25 cellular contexts compared by ENCODE assay signal in the genomic region with DNA sequence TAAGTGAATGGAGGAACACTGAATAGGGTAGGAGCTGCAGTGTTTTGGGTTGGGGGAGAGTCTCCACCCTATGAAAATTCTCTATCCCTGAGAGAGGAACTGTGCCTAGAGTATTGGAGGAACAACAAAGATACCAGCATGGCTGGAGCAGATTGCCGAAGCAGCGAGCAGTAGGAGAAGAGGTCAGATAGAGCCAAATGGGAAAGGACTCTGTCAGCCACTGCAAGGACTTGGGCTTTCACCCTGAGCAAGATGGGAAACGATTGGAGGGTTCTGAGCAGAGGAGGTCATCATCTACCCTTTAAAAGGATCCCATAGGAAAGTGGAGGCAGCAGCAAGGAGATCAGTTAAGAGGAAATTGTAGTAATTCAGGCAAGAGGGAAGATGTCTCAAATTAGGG. TPM values are rescaled to one million over a fixed set of nuclear protein-coding genes. Genes with fewer than 3 reads are reported as not detected.
DNase-seq lines count a peak whose midpoint lies in the region; ATAC-seq, FAIRE-seq and TF ChIP-seq lines count a peak whose summit lies in the region.
"Had no signal": no experiment of that assay in that cellular context is flagged by ENCODE, and none has a peak within 500 bp of the region (broad histone marks: within the 10 kb centered on the region; RNA-seq: fewer than 3 reads in every experiment).

No MANE protein-coding gene starts in this region.

- TF ChIP-seq CTCF in GM23338 (conservative IDR thresholded peaks at IDR 0.05; ENCODE audit: low read depth in 2 of 2) = no peak
- TF ChIP-seq CTCF in WTC11 (IDR thresholded peaks at IDR 0.05) = no peak
- no peak for TF ChIP-seq CTCF in H1 (IDR thresholded peaks at IDR 0.05; ENCODE audit: control extremely low read depth in 1 of 3, insufficient read depth in 1 of 3, low read depth in 1 of 3, low read length in 3 of 3)
- TF ChIP-seq CTCF in activated CD8-positive, alpha-beta T cell treated with anti-CD3 and anti-CD28 coated beads for 36 hours (IDR thresholded peaks at IDR 0.05) = no peak
- TF ChIP-seq CTCF in Caco-2 (IDR thresholded peaks at IDR 0.05; ENCODE audit: insufficient read depth in 1 of 2, low read depth in 1 of 2, low read length in 1 of 2, severe bottlenecking in 1 of 2, unreplicated experiment in 1 of 2) = no peak
- no peak for TF ChIP-seq CTCF in HFFc6 (IDR thresholded peaks at IDR 0.05)
- no peak for TF ChIP-seq CTCF in omental fat pad (IDR thresholded peaks at IDR 0.05)

- CTCF ChIA-PET in WTC11 (lab: Charles Lee) = no interaction called here
- CTCF ChIA-PET in H1 (lab: Charles Lee; ENCODE audit: partially characterized antibody) = interaction anchor here (0.6 to 1.4 kb wide), 2 partner anchors 93 to 103 kb away, joined by 3 to 4 read pairs; no protein-coding TSS in a partner anchor
- CTCF ChIA-PET in activated CD8-positive, alpha-beta T cell treated with anti-CD3 and anti-CD28 coated beads for 36 hours (lab: Charles Lee) = interaction anchor here (1.2 kb wide), 1 partner anchor 94 kb away, joined by 3 read pairs; no protein-coding TSS in a partner anchor
- CTCF ChIA-PET in Caco-2 (lab: Charles Lee) = no interaction called here

- TF ChIP-seq POLR2A in H1 (IDR thresholded peaks at IDR 0.05; ENCODE audit: control extremely low read depth in 1 of 2, low read depth in 2 of 2, low read length in 2 of 2) = no peak

- no peak overlapping the region for H4K91ac ChIP-seq in H1 (replicated peaks; ENCODE audit: insufficient read length, low read length)

- intact Hi-C loops in activated CD8-positive, alpha-beta T cell treated with anti-CD3 and anti-CD28 coated beads for 36 hours (cut with micrococcal nuclease) = no loop called here
- intact Hi-C loops in Caco-2 (cut with micrococcal nuclease; ENCODE audit: unreplicated experiment) = no loop called here

- no peak overlapping the region for H2BK120ac ChIP-seq in H1 (replicated peaks; ENCODE audit: low read depth, low read length)

- TF ChIP-seq EP300 in H1 (IDR thresholded peaks at IDR 0.05; ENCODE audit: borderline replicate concordance in 1 of 2, low read depth in 2 of 2, low read length in 2 of 2) = no peak

- H4K5ac ChIP-seq in H1 (ENCODE audit: insufficient read length, low read depth, low read length) = no peak overlapping the region

- H3K4ac ChIP-seq in H1 (replicated peaks; ENCODE audit: insufficient read length, low read depth, low read length) = no peak overlapping the region

- H3K23ac ChIP-seq in H1 (ENCODE audit: insufficient read length) = no peak overlapping the region

- H3K4me3 ChIP-seq in GM23338 (no peak overlapping the region), H1 (ENCODE audit: extremely low read depth in 1 of 4, insufficient read depth in 2 of 4, low read depth in 3 of 4, low read length in 4 of 4) (no peak overlapping the region), Caco-2 (ENCODE audit: low read depth, low read length) (no peak overlapping the region)
- H3K4me3 ChIP-seq: BLaER1, GM12878 had no signal

- no peak overlapping the region for H3K14ac ChIP-seq in H1 (ENCODE audit: insufficient read length)

- no peak overlapping the region for H2AK5ac ChIP-seq in H1 (ENCODE audit: low read depth, low read length)

- BruUV-seq in Caco-2 (replicated peaks; lab: Mats Ljungman, UMichigan) = no TSS peak

- WGBS in H1 (ENCODE audit: extremely low coverage in 1 of 2, insufficient coverage in 1 of 2, insufficient read length in 1 of 2, insufficient replicate concordance in 2 of 2, low coverage in 1 of 2, low lambda C conversion rate in 2 of 2, missing lambda C conversion rate in 1 of 2), 2 experiments = 88% methylated on average over 3 of the region's 3 CpGs; no CpG with 5 or more reads in 1 of the 2 experiments

- H3K56ac ChIP-seq in H1 (replicated peaks; ENCODE audit: insufficient read length, low read depth, low read length) = no peak overlapping the region

- no peak overlapping the region for H3K18ac ChIP-seq in H1 (ENCODE audit: extremely low read depth, low read length)

- no peak overlapping the region for H2BK15ac ChIP-seq in H1 (ENCODE audit: low read length)

- H4K8ac ChIP-seq in H1 (ENCODE audit: extremely low read depth, insufficient read depth, low read length) = no peak overlapping the region

- no peak overlapping the region for H2BK5ac ChIP-seq in H1 (ENCODE audit: low read depth, low read length)

- no peak for TF ChIP-seq RAD21 in H1 (IDR thresholded peaks at IDR 0.05 in 1 of 2, conservative IDR thresholded peaks at IDR 0.05 in 1 of 2; ENCODE audit: low read depth in 2 of 2, low read length in 2 of 2)

- no peak for FAIRE-seq in H1 (lab: Jason Lieb, UNC)
- FAIRE-seq: A204.1, D721Med, GM12878, GM18507 had no signal

- peaks cover 5% of the 10 kb centered on the region for H3K27me3 Mint-ChIP-seq in GM23338 (ENCODE audit: insufficient read depth, low read depth, poor library complexity)
- no peaks in the 10 kb centered on the region for H3K27me3 Mint-ChIP-seq in WTC11 (ENCODE audit: low read depth)
- H3K27me3 Mint-ChIP-seq in activated CD8-positive, alpha-beta T cell treated with anti-CD3 and anti-CD28 coated beads for 36 hours = peaks cover 17% of the 10 kb centered on the region
- H3K27me3 Mint-ChIP-seq in Caco-2 (ENCODE audit: insufficient read depth, unreplicated experiment) = no peaks in the 10 kb centered on the region
- H3K27me3 Mint-ChIP-seq in HFFc6 (ENCODE audit: insufficient read depth) = peaks cover 11% of the 10 kb centered on the region

- H3K36me3 Mint-ChIP-seq in GM23338 (ENCODE audit: low read depth) (no peaks in the 10 kb centered on the region; the same call in 2 of the 3 replicates), WTC11 (no peaks in the 10 kb centered on the region), Caco-2 (ENCODE audit: insufficient read depth, unreplicated experiment) (peaks cover 5% of the 10 kb centered on the region), HFFc6 (ENCODE audit: low read depth) (no peaks in the 10 kb centered on the region)
- no peaks in the 10 kb centered on the region for H3K36me3 Mint-ChIP-seq in activated CD8-positive, alpha-beta T cell treated with anti-CD3 and anti-CD28 coated beads for 36 hours (ENCODE audit: low read depth)
- H3K36me3 Mint-ChIP-seq: CD4-positive, CD25-positive, alpha-beta regulatory T cell had no signal

- no peaks in the 10 kb centered on the region for H3K9me2 ChIP-seq in GM23338 (ENCODE audit: insufficient read depth)

- H3K4me1 Mint-ChIP-seq in GM23338 = peaks cover 25% of the 10 kb centered on the region
- H3K4me1 Mint-ChIP-seq in WTC11 = peaks cover 24% of the 10 kb centered on the region
- no peaks in the 10 kb centered on the region for H3K4me1 Mint-ChIP-seq in activated CD8-positive, alpha-beta T cell treated with anti-CD3 and anti-CD28 coated beads for 36 hours (ENCODE audit: low read depth)
- H3K4me1 Mint-ChIP-seq in Caco-2 (ENCODE audit: low read depth, unreplicated experiment) = peaks cover 14% of the 10 kb centered on the region
- no peaks in the 10 kb centered on the region for H3K4me1 Mint-ChIP-seq in HFFc6 (ENCODE audit: low read depth)

- H3K4me2 ChIP-seq in GM23338 (no peak overlapping the region), H1 (ENCODE audit: insufficient read depth in 1 of 2, low read depth in 2 of 2, low read length in 2 of 2) (no peak overlapping the region)
- H3K4me2 ChIP-seq: BLaER1 had no signal

- H3K9me3 Mint-ChIP-seq in GM23338 (no peaks in the 10 kb centered on the region; the same call in 2 of the 3 replicates), WTC11 (no peaks in the 10 kb centered on the region; the same call in 1 of the 2 replicates), Caco-2 (ENCODE audit: unreplicated experiment) (no peaks in the 10 kb centered on the region), HFFc6 (no peaks in the 10 kb centered on the region)
- H3K9me3 Mint-ChIP-seq in activated CD8-positive, alpha-beta T cell treated with anti-CD3 and anti-CD28 coated beads for 36 hours = no peaks in the 10 kb centered on the region
- H3K9me3 Mint-ChIP-seq: CD4-positive, CD25-positive, alpha-beta regulatory T cell; CD8-positive, alpha-beta T cell had no signal

- no peaks in the 10 kb centered on the region for H3K36me3 ChIP-seq in GM23338 (ENCODE audit: insufficient read depth)
- no peaks in the 10 kb centered on the region for H3K36me3 ChIP-seq in H1 (ENCODE audit: control insufficient read depth in 2 of 4, insufficient read depth in 4 of 4, low read length in 3 of 4)
- no peaks in the 10 kb centered on the region for H3K36me3 ChIP-seq in Caco-2 (ENCODE audit: control insufficient read depth, insufficient read depth, low read length)
- H3K36me3 ChIP-seq: BLaER1 had no signal

- H3K23me2 ChIP-seq in H1 (ENCODE audit: low read depth, low read length) = peaks cover 6% of the 10 kb centered on the region; the same call in 1 of the 2 replicates

- no peaks in the 10 kb centered on the region for H3F3A ChIP-seq in GM23338 (replicated peaks; ENCODE audit: low read depth)

- H3K4me1 ChIP-seq in GM23338 (ENCODE audit: insufficient read depth) (peaks cover 29% of the 10 kb centered on the region), H1 (replicated peaks in 1 of 4; ENCODE audit: control insufficient read depth in 3 of 4, insufficient read depth in 4 of 4, low read length in 3 of 4) (peaks cover 0 to 5% (median 2%) of the 10 kb centered on the region in 4 experiments; a peak in 2 of 7 replicates), Caco-2 (peaks cover 17% of the 10 kb centered on the region)
- H3K4me1 ChIP-seq: BLaER1 had no signal

- POLR2A ChIA-PET in WTC11 (lab: Charles Lee) = no interaction called here
- POLR2A ChIA-PET in H1 (lab: Charles Lee; ENCODE audit: partially characterized antibody) = no interaction called here
- POLR2A ChIA-PET in activated CD8-positive, alpha-beta T cell treated with anti-CD3 and anti-CD28 coated beads for 36 hours (lab: Charles Lee) = no interaction called here
- POLR2A ChIA-PET in Caco-2 (lab: Charles Lee) = no interaction called here

- H3K4me3 Mint-ChIP-seq in GM23338 (no peak overlapping the region), WTC11 (no peak overlapping the region), Caco-2 (ENCODE audit: unreplicated experiment) (no peak overlapping the region), HFFc6 (no peak overlapping the region)
- H3K4me3 Mint-ChIP-seq in activated CD8-positive, alpha-beta T cell treated with anti-CD3 and anti-CD28 coated beads for 36 hours = no peak overlapping the region
- H3K4me3 Mint-ChIP-seq: B cell; CD4-positive, CD25-positive, alpha-beta regulatory T cell; CD8-positive, alpha-beta T cell had no signal

- H4K20me1 ChIP-seq in GM23338 (replicated peaks; ENCODE audit: insufficient read depth) = no peaks in the 10 kb centered on the region
- H4K20me1 ChIP-seq in H1 (replicated peaks in 1 of 2; ENCODE audit: control insufficient read depth in 1 of 2, insufficient read depth in 2 of 2, low read length in 2 of 2) = no peaks in the 10 kb centered on the region
- H4K20me1 ChIP-seq: BLaER1 had no signal

- H2BK12ac ChIP-seq in H1 (ENCODE audit: low read depth, low read length) = no peak overlapping the region

- peak overlapping the region; percentile 81 for H2AFZ ChIP-seq in GM23338
- H2AFZ ChIP-seq in H1 (ENCODE audit: low read length) = peak overlapping the region; percentile 81

- H3K79me1 ChIP-seq in H1 (ENCODE audit: low read depth, low read length) = peaks cover 4% of the 10 kb centered on the region

- H2BK20ac ChIP-seq in H1 (ENCODE audit: low read length) = no peak overlapping the region

- DNase-seq in GM23338 (ENCODE audit: low spot score) (peak; percentile 16), OCI-M1 (lab: John Stamatoyannopoulos, UW) (peak; percentile 14), WTC11 (ENCODE audit: low spot score) (no peak), H1 (ENCODE audit: low read depth in 1 of 2, low spot score in 2 of 2) (no peak), Caco-2 (no peak), HFFc6 (no peak), omental fat pad (ENCODE audit: low spot score) (no peak)
- DNase-seq in activated CD8-positive, alpha-beta T cell treated with anti-CD3 and anti-CD28 coated beads for 36 hours = no peak
- DNase-seq: CD4-positive, CD25-positive, alpha-beta regulatory T cell; CD8-positive, alpha-beta T cell; DMS 273 treated with DMSO at 0.1 percent for 48 hours; DMS79; EL; GDM1; GOT3; H7 had no signal

- no peak overlapping the region for H3K9ac ChIP-seq in H1 (replicated peaks in 1 of 4; ENCODE audit: extremely low read depth in 1 of 4, low read depth in 3 of 4, low read length in 3 of 4)
- H3K9ac ChIP-seq: BLaER1 had no signal

- ATAC-seq in GM23338 = no peak
- no peak for ATAC-seq in WTC11
- no peak for ATAC-seq in activated CD8-positive, alpha-beta T cell treated with anti-CD3 and anti-CD28 coated beads for 36 hours
- no peak for ATAC-seq in omental fat pad (ENCODE audit: low FRiP score)
- ATAC-seq: CD8-positive, alpha-beta T cell; GM12878; HCT116 had no signal

- no peak overlapping the region for H3K27ac ChIP-seq in GM23338 (ENCODE audit: low read depth)
- no peak overlapping the region for H3K27ac ChIP-seq in H1 (ENCODE audit: low read depth, low read length)
- H3K27ac ChIP-seq: 22Rv1, BLaER1, C4-2B had no signal

- H3K27me3 ChIP-seq in GM23338 (ENCODE audit: insufficient read depth) = no peaks in the 10 kb centered on the region
- H3K27me3 ChIP-seq in H1 (replicated peaks in 1 of 4; ENCODE audit: control insufficient read depth in 3 of 4, extremely low read depth in 1 of 4, insufficient read depth in 3 of 4, low read length in 3 of 4) = no peaks in the 10 kb centered on the region
- H3K27me3 ChIP-seq in Caco-2 (replicated peaks; ENCODE audit: control insufficient read depth, insufficient read depth, low read length) = no peaks in the 10 kb centered on the region
- H3K27me3 ChIP-seq: BLaER1 had no signal

- peak overlapping the region; percentile 36 for H3K27ac Mint-ChIP-seq in GM23338
- H3K27ac Mint-ChIP-seq in WTC11 = peak overlapping the region; percentile 17; the same call in 1 of the 2 replicates
- no peak overlapping the region for H3K27ac Mint-ChIP-seq in activated CD8-positive, alpha-beta T cell treated with anti-CD3 and anti-CD28 coated beads for 36 hours
- no peak overlapping the region for H3K27ac Mint-ChIP-seq in Caco-2 (ENCODE audit: unreplicated experiment)
- no peak overlapping the region for H3K27ac Mint-ChIP-seq in HFFc6
- H3K27ac Mint-ChIP-seq: B cell; CD8-positive, alpha-beta T cell had no signal

- H3K79me2 ChIP-seq in GM23338 (replicated peaks; ENCODE audit: insufficient read depth) (peaks cover 4% of the 10 kb centered on the region), H1 (ENCODE audit: control insufficient read depth in 1 of 2, insufficient read depth in 2 of 2, low read length in 2 of 2) (peaks cover 0 to 3% of the 10 kb centered on the region in 2 experiments; a peak in 2 of 4 replicates)

- H3K9me3 ChIP-seq in H1 (ENCODE audit: insufficient read depth in 2 of 2, low read depth in 1 of 2, low read length in 1 of 2) (no peaks in the 10 kb centered on the region), Caco-2 (no peaks in the 10 kb centered on the region)
- H3K9me3 ChIP-seq: BLaER1 had no signal

RNA-seq across cellular contexts. Expression of gene LYSMD3, which starts 4.4 kb away (rescaled TPM):
- 19.1 and 19.6 TPM in 2 replicates for total RNA-seq in GM23338 (2014; rRNA removed; shearing (Covaris generic))
- polyA plus RNA-seq in GM23338 (2016; fragmentation: Nextera tagmentation; extraction: Ambion mirVana) (8.6 and 10.7 TPM in 2 replicates), H1 (2011; rRNA removed) (2.1 and 3.7 TPM in 2 replicates)
- total RNA-seq in WTC11 (2021) (13.4 to 15.8 TPM (median 14.8 TPM) in 3 replicates), Caco-2 (2022) (13.9 and 15.3 TPM in 2 replicates), omental fat pad (10 to 100 TPM; 13.9 to 19.9 (median 18.1) TPM)
- total RNA-seq in H1 (2021; fragmentation: NEBNext Ultra II Directional; extraction: Animal tissue kit (Norgen Biotek cat#: 25700)) = 14.9 TPM in 2 replicates
- polyA plus RNA-seq in H1 (2011; cell fraction: cytosol; rRNA removed) = 4.7 TPM
- polyA plus RNA-seq in H1 (2011; cell fraction: nucleus; rRNA removed) = 0.91 TPM
- 5.9 to 9.7 TPM (median 7.0 TPM) in 4 replicates for polyA plus RNA-seq in H1 (2012, experiment 1 of 2)
- polyA plus RNA-seq in H1 (2012, experiment 2 of 2) = 0.52 TPM
- 8.4 TPM for polyA plus RNA-seq in H1 (2013, experiment 1 of 2)
- 8.6 TPM for polyA plus RNA-seq in H1 (2013, experiment 2 of 2)
- 5.9 and 7.5 TPM in 2 replicates for polyA minus RNA-seq in H1 (2011; rRNA and poly(A)+ RNA removed)
- polyA minus RNA-seq in H1 (2011; cell fraction: cytosol; rRNA and poly(A)+ RNA removed) = 4.7 TPM
- 9.4 TPM for polyA minus RNA-seq in H1 (2011; cell fraction: nucleus; rRNA and poly(A)+ RNA removed)
- total RNA-seq in activated CD8-positive, alpha-beta T cell treated with anti-CD3 and anti-CD28 coated beads for 36 hours = 10 to 100 TPM; 14.2 to 14.7 TPM
- total RNA-seq in HFFc6 (2021; fragmentation: NEBNext Ultra II Directional; extraction: Animal tissue kit (Norgen Biotek cat#: 25700)) = 10 to 100 TPM; 28.5 to 34.8 (median 31.6) TPM

RNA-seq across cellular contexts. Expression of gene ADGRV1, which starts 24.8 kb away (rescaled TPM):
- total RNA-seq in GM23338 (2014; rRNA removed; shearing (Covaris generic)) = 139 and 149 TPM in 2 replicates
- polyA plus RNA-seq in GM23338 (2016; fragmentation: Nextera tagmentation; extraction: Ambion mirVana) (39.4 and 46.1 TPM in 2 replicates), H1 (2011; rRNA removed) (40.6 and 53.1 TPM in 2 replicates)
- total RNA-seq in WTC11 (2021) (69.5 to 74.5 TPM (median 69.8 TPM) in 3 replicates), Caco-2 (2022) (23.2 and 31.1 TPM in 2 replicates), omental fat pad (under 1 TPM in 3 of 4 donors, not detected in 1; 0.25 to 0.60 (median 0.56) TPM)
- total RNA-seq in H1 (2021; fragmentation: NEBNext Ultra II Directional; extraction: Animal tissue kit (Norgen Biotek cat#: 25700)) = 62.2 and 62.3 TPM in 2 replicates
- polyA plus RNA-seq in H1 (2011; cell fraction: cytosol; rRNA removed) = 46.6 TPM
- polyA plus RNA-seq in H1 (2011; cell fraction: nucleus; rRNA removed) = 64.4 TPM
- 28.8 to 39.8 TPM (median 33.5 TPM) in 4 replicates for polyA plus RNA-seq in H1 (2012, experiment 1 of 2)
- 6.7 TPM for polyA plus RNA-seq in H1 (2012, experiment 2 of 2)
- 28.5 TPM for polyA plus RNA-seq in H1 (2013, experiment 1 of 2)
- 24.9 TPM for polyA plus RNA-seq in H1 (2013, experiment 2 of 2)
- polyA minus RNA-seq in H1 (2011; rRNA and poly(A)+ RNA removed) = 289 and 337 TPM in 2 replicates
- 73.0 TPM for polyA minus RNA-seq in H1 (2011; cell fraction: cytosol; rRNA and poly(A)+ RNA removed)
- 934 TPM for polyA minus RNA-seq in H1 (2011; cell fraction: nucleus; rRNA and poly(A)+ RNA removed)
- total RNA-seq in activated CD8-positive, alpha-beta T cell treated with anti-CD3 and anti-CD28 coated beads for 36 hours = under 1 TPM in 1 of 2 experiments, not detected in 1; 0.18 TPM
- total RNA-seq in HFFc6 (2021; fragmentation: NEBNext Ultra II Directional; extraction: Animal tissue kit (Norgen Biotek cat#: 25700)) = not detected
- total RNA-seq: B cell had no signal

RNA-seq across cellular contexts. Expression of gene POLR3G, which starts 59.1 kb away (rescaled TPM):
- 130 and 147 TPM in 2 replicates for total RNA-seq in GM23338 (2014; rRNA removed; shearing (Covaris generic))
- 376 and 377 TPM in 2 replicates for polyA plus RNA-seq in GM23338 (2016; fragmentation: Nextera tagmentation; extraction: Ambion mirVana)
- 61.0 to 95.4 TPM (median 63.6 TPM) in 3 replicates for total RNA-seq in WTC11 (2021)
- 163 and 179 TPM in 2 replicates for total RNA-seq in H1 (2021; fragmentation: NEBNext Ultra II Directional; extraction: Animal tissue kit (Norgen Biotek cat#: 25700))
- 119 and 149 TPM in 2 replicates for polyA plus RNA-seq in H1 (2011; rRNA removed)
- 127 TPM for polyA plus RNA-seq in H1 (2011; cell fraction: cytosol; rRNA removed)
- polyA plus RNA-seq in H1 (2011; cell fraction: nucleus; rRNA removed) = 54.1 TPM
- polyA plus RNA-seq in H1 (2012, experiment 1 of 2) = 95.3 to 145 TPM (median 125 TPM) in 4 replicates
- 13.6 TPM for polyA plus RNA-seq in H1 (2012, experiment 2 of 2)
- polyA plus RNA-seq in H1 (2013, experiment 1 of 2) = 227 TPM
- 228 TPM for polyA plus RNA-seq in H1 (2013, experiment 2 of 2)
- polyA minus RNA-seq in H1 (2011; rRNA and poly(A)+ RNA removed) = 62.6 and 70.0 TPM in 2 replicates
- polyA minus RNA-seq in H1 (2011; cell fraction: cytosol; rRNA and poly(A)+ RNA removed) = 76.5 TPM
- polyA minus RNA-seq in H1 (2011; cell fraction: nucleus; rRNA and poly(A)+ RNA removed) = 89.6 TPM
- 10 to 100 TPM; 24.0 to 27.1 TPM for total RNA-seq in activated CD8-positive, alpha-beta T cell treated with anti-CD3 and anti-CD28 coated beads for 36 hours
- 4.5 and 5.4 TPM in 2 replicates for total RNA-seq in Caco-2 (2022)
- 10 to 100 TPM in 5 of 6 experiments, 1 to 10 TPM in 1; 6.7 to 17.0 (median 15.3) TPM for total RNA-seq in HFFc6 (2021; fragmentation: NEBNext Ultra II Directional; extraction: Animal tissue kit (Norgen Biotek cat#: 25700))
- 1 to 10 TPM; 1.3 to 5.2 (median 2.8) TPM for total RNA-seq in omental fat pad

RNA-seq across cellular contexts. Expression of gene MBLAC2, which starts 59.2 kb away (rescaled TPM):
- total RNA-seq in GM23338 (2014; rRNA removed; shearing (Covaris generic)) = 8.1 and 10.0 TPM in 2 replicates
- 4.1 and 4.3 TPM in 2 replicates for polyA plus RNA-seq in GM23338 (2016; fragmentation: Nextera tagmentation; extraction: Ambion mirVana)
- 5.9 to 6.4 TPM (median 6.3 TPM) in 3 replicates for total RNA-seq in WTC11 (2021)
- 5.7 and 6.7 TPM in 2 replicates for total RNA-seq in H1 (2021; fragmentation: NEBNext Ultra II Directional; extraction: Animal tissue kit (Norgen Biotek cat#: 25700))
- polyA plus RNA-seq in H1 (2011; rRNA removed) = 2.8 and 4.8 TPM in 2 replicates
- 3.6 TPM for polyA plus RNA-seq in H1 (2011; cell fraction: cytosol; rRNA removed)
- 4.7 TPM for polyA plus RNA-seq in H1 (2011; cell fraction: nucleus; rRNA removed)
- 2.3 to 3.0 TPM (median 2.7 TPM) in 4 replicates for polyA plus RNA-seq in H1 (2012, experiment 1 of 2)
- 0.96 TPM for polyA plus RNA-seq in H1 (2012, experiment 2 of 2)
- 4.9 TPM for polyA plus RNA-seq in H1 (2013, experiment 1 of 2)
- polyA plus RNA-seq in H1 (2013, experiment 2 of 2) = 4.3 TPM
- polyA minus RNA-seq in H1 (2011; rRNA and poly(A)+ RNA removed) = 5.7 and 5.9 TPM in 2 replicates
- 6.0 TPM for polyA minus RNA-seq in H1 (2011; cell fraction: cytosol; rRNA and poly(A)+ RNA removed)
- polyA minus RNA-seq in H1 (2011; cell fraction: nucleus; rRNA and poly(A)+ RNA removed) = 22.8 TPM
- total RNA-seq in activated CD8-positive, alpha-beta T cell treated with anti-CD3 and anti-CD28 coated beads for 36 hours = 1 to 10 TPM; 4.9 to 5.2 TPM
- total RNA-seq in Caco-2 (2022) = 3.8 and 4.9 TPM in 2 replicates
- 1 to 10 TPM; 5.1 to 6.3 (median 5.6) TPM for total RNA-seq in HFFc6 (2021; fragmentation: NEBNext Ultra II Directional; extraction: Animal tissue kit (Norgen Biotek cat#: 25700))
- 1 to 10 TPM; 3.3 to 5.5 (median 4.7) TPM for total RNA-seq in omental fat pad

Comparison
In these comparisons a context has a peak if more than half of its experiments do, and no peak if none do; other contexts are left out.
1. DNase-seq: peak in GM23338 (single experiment) and OCI-M1 (single experiment); none in WTC11 (single experiment), H1 (0 of 2), activated CD8-positive, alpha-beta T cell treated with anti-CD3 and anti-CD28 coated beads for 36 hours (single experiment), Caco-2 (0 of 2), HFFc6 (single experiment) and omental fat pad (single experiment).
2. H3K27ac Mint-ChIP-seq: peak in GM23338 (single experiment) and WTC11 (single experiment); none in activated CD8-positive, alpha-beta T cell treated with anti-CD3 and anti-CD28 coated beads for 36 hours (single experiment), Caco-2 (single experiment) and HFFc6 (single experiment).
3. RNA of gene ADGRV1, which starts 24.8 kb away (total RNA-seq): 139 to 149 TPM in GM23338, 69.5 to 74.5 TPM in WTC11, 62.2 to 62.3 TPM in H1 and 23.2 to 31.1 TPM in Caco-2; 0.25 to 0.60 TPM in omental fat pad, 0.18 TPM in activated CD8-positive, alpha-beta T cell treated with anti-CD3 and anti-CD28 coated beads for 36 hours and not detected in HFFc6; every median in the first group is over 10 times any median in the second.
4. CTCF ChIA-PET loops: an anchor here in H1 (0.6 to 1.4 kb wide) and activated CD8-positive, alpha-beta T cell treated with anti-CD3 and anti-CD28 coated beads for 36 hours (1.2 kb wide); none called in WTC11 and Caco-2.